ENCODE assay signal across 1 cellular context in genomic region chr15:76967067-76967466, GRCh38.
A peak's percentile ranks its signal among the peaks of the same experiment; 100 is the strongest.
TF ChIP-seq lines count a peak whose summit lies in the region.

No MANE protein-coding gene starts in this region.

TF ChIP-seq in K562, 482 proteins besides CTCF, POLR2A, EP300 and RAD21:
- TF ChIP-seq, protein P1, sequence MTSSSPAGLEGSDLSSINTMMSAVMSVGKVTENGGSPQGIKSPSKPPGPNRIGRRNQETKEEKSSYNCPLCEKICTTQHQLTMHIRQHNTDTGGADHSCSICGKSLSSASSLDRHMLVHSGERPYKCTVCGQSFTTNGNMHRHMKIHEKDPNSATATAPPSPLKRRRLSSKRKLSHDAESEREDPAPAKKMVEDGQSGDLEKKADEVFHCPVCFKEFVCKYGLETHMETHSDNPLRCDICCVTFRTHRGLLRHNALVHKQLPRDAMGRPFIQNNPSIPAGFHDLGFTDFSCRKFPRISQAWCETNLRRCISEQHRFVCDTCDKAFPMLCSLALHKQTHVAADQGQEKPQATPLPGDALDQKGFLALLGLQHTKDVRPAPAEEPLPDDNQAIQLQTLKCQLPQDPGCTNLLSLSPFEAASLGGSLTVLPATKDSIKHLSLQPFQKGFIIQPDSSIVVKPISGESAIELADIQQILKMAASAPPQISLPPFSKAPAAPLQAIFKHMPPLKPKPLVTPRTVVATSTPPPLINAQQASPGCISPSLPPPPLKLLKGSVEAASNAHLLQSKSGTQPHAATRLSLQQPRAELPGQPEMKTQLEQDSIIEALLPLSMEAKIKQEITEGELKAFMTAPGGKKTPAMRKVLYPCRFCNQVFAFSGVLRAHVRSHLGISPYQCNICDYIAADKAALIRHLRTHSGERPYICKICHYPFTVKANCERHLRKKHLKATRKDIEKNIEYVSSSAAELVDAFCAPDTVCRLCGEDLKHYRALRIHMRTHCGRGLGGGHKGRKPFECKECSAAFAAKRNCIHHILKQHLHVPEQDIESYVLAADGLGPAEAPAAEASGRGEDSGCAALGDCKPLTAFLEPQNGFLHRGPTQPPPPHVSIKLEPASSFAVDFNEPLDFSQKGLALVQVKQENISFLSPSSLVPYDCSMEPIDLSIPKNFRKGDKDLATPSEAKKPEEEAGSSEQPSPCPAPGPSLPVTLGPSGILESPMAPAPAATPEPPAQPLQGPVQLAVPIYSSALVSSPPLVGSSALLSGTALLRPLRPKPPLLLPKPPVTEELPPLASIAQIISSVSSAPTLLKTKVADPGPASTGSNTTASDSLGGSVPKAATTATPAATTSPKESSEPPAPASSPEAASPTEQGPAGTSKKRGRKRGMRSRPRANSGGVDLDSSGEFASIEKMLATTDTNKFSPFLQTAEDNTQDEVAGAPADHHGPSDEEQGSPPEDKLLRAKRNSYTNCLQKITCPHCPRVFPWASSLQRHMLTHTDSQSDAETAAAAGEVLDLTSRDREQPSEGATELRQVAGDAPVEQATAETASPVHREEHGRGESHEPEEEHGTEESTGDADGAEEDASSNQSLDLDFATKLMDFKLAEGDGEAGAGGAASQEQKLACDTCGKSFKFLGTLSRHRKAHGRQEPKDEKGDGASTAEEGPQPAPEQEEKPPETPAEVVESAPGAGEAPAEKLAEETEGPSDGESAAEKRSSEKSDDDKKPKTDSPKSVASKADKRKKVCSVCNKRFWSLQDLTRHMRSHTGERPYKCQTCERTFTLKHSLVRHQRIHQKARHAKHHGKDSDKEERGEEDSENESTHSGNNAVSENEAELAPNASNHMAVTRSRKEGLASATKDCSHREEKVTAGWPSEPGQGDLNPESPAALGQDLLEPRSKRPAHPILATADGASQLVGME (CRISPR knock-in tag; IDR thresholded peaks at IDR 0.05): no peak
- TF ChIP-seq CBX2 (IDR thresholded peaks at IDR 0.05; ENCODE audit: insufficient read depth, low read length, poor library complexity, severe bottlenecking): peak; percentile 11
TF ChIP-seq in K562: peak in this region for 1.
